13 cellular contexts compared by ENCODE assay signal in the genomic region with DNA sequence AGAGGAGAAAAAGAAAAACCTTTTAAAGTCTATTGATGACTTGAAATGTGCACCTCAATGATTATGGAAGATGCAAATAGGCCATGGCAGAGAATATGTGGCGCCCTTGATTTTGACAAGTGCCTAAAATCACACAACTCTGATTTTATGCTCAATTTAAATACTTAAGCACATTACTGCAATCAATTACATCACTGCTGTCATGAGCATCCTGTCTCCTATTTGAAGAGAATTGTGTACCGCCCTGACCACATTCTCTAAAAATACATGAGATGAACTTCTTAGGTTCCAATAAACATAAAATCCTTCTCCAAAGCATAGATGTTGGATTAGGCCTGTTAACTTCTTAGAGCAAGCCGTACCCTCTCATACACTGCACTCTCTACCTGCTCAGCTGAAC. TPM values are rescaled to one million over a fixed set of nuclear protein-coding genes. Genes with fewer than 3 reads are reported as not detected.
DNase-seq lines count a peak whose midpoint lies in the region; ATAC-seq and TF ChIP-seq lines count a peak whose summit lies in the region.
"Had no signal": no experiment of that assay in that cellular context is flagged by ENCODE, and none has a peak within 500 bp of the region (broad histone marks: within the 10 kb centered on the region; RNA-seq: fewer than 3 reads in every experiment).

No MANE protein-coding gene starts in this region.

- no peak for ATAC-seq in central memory CD8-positive, alpha-beta T cell (replicated peaks; ENCODE audit: extremely low read depth, poor library complexity, severe bottlenecking)
- no peak for ATAC-seq in HG02588 (IDR thresholded peaks at IDR 0.05; ENCODE audit: unreplicated experiment)

- H3K4ac ChIP-seq in neuronal stem cell (ENCODE audit: low read length), result no peak overlapping the region

- no peak overlapping the region for H3K18ac ChIP-seq in neuronal stem cell (ENCODE audit: low read length)

- H3K27me3 ChIP-seq in neuronal stem cell (ENCODE audit: control insufficient read depth in 3 of 3, insufficient read depth in 3 of 3, low read depth in 1 of 3, low read length in 3 of 3) (no peaks in the 10 kb centered on the region), sigmoid colon (no peaks in the 10 kb centered on the region)

- H3K27ac ChIP-seq in KOPT-K1 (ENCODE audit: low read depth, low read length, poor library complexity, severe bottlenecking) (peak overlapping the region; percentile 73), neuronal stem cell (replicated peaks; ENCODE audit: low read length) (no peak overlapping the region), sigmoid colon (peak overlapping the region in 1 of 4 donors; percentile 93)
- H3K27ac ChIP-seq: SK-N-MC had no signal

- no peak overlapping the region for H4K91ac ChIP-seq in neuronal stem cell (ENCODE audit: low read depth, low read length, poor library complexity)

- peaks cover 13% of the 10 kb centered on the region for H3K27me3 Mint-ChIP-seq in central memory CD8-positive, alpha-beta T cell

- H3K36me3 ChIP-seq in KOPT-K1 (ENCODE audit: insufficient read depth, low read length), result peaks cover 5% of the 10 kb centered on the region; the same call in 1 of the 2 replicates
- H3K36me3 ChIP-seq in neuronal stem cell (replicated peaks in 1 of 2; ENCODE audit: control insufficient read depth in 2 of 2, insufficient read depth in 2 of 2, low read length in 2 of 2), result no peaks in the 10 kb centered on the region
- H3K36me3 ChIP-seq in sigmoid colon, result no peaks in the 10 kb centered on the region
- H3K36me3 ChIP-seq: tibial artery had no signal

- H2BK12ac ChIP-seq in neuronal stem cell (ENCODE audit: low read length), result no peak overlapping the region

- no peak overlapping the region for H2AK5ac ChIP-seq in neuronal stem cell (ENCODE audit: low read depth, low read length)

- H3K79me1 ChIP-seq in neuronal stem cell (ENCODE audit: low read depth, low read length), result peaks cover 5% of the 10 kb centered on the region

- H3K4me2 ChIP-seq in neuronal stem cell (ENCODE audit: insufficient read depth, low read length, poor library complexity, severe bottlenecking), result no peak overlapping the region

- peaks cover 38% of the 10 kb centered on the region for H3K4me1 Mint-ChIP-seq in central memory CD8-positive, alpha-beta T cell

- H3K9me3 ChIP-seq in KOPT-K1 (ENCODE audit: insufficient read depth, low read length, poor library complexity, severe bottlenecking) (no peaks in the 10 kb centered on the region), neuronal stem cell (replicated peaks in 1 of 2; ENCODE audit: control insufficient read depth in 2 of 2, insufficient read depth in 1 of 2, low read depth in 1 of 2, low read length in 2 of 2) (no peaks in the 10 kb centered on the region), sigmoid colon (no peaks in the 10 kb centered on the region)
- H3K9me3 ChIP-seq: tibial artery had no signal

- intact Hi-C loops in sigmoid colon (cut with DNase I), result loop anchor here (5.0 to 10.0 kb wide), 2 partner anchors 147 to 1306 kb away; partner anchors contain the start of genes ERO1A and TMX1

- no peak for TF ChIP-seq EP300 in sigmoid colon (IDR thresholded peaks at IDR 0.05)

- DNase-seq in NCI-H1417 (lab: John Stamatoyannopoulos, UW) (peak in 2 of 3 experiments; percentile 13 to 57), NCI-H1417 treated with DMSO at 0.1 percent for 48 hours (lab: John Stamatoyannopoulos, UW) (no peak), neuronal stem cell (ENCODE audit: low spot score) (no peak), sigmoid colon (no peak), dedifferentiated amniotic fluid mesenchymal stem cell (ENCODE audit: extremely low spot score) (no peak)
- DNase-seq in central memory CD8-positive, alpha-beta T cell (ENCODE audit: low spot score in 2 of 2), result no peak
- DNase-seq: EL; NCI-H524; stimulated activated CD4-positive, alpha-beta T cell treated with anti-CD3 and anti-CD28 coated beads, Interleukin-4, amount 100 ng/mL, for 4 hours; tibial artery had no signal

- H3K4me3 ChIP-seq in neuronal stem cell (ENCODE audit: low read length in 2 of 2) (peak overlapping the region in 1 of 2 donors; percentile 64), sigmoid colon (no peak overlapping the region)

- H4K8ac ChIP-seq in neuronal stem cell (ENCODE audit: low read depth, low read length), result no peak overlapping the region

- H3K9ac ChIP-seq in neuronal stem cell (ENCODE audit: low read depth, low read length, poor library complexity), result no peak overlapping the region

- H2BK5ac ChIP-seq in neuronal stem cell (ENCODE audit: low read length), result no peak overlapping the region

- no peak overlapping the region for H3K14ac ChIP-seq in neuronal stem cell (ENCODE audit: low read length)

- no peak overlapping the region for H3K27ac Mint-ChIP-seq in central memory CD8-positive, alpha-beta T cell (ENCODE audit: low read depth)

- H3K36me3 Mint-ChIP-seq in central memory CD8-positive, alpha-beta T cell (ENCODE audit: insufficient read depth), result peaks cover 14% of the 10 kb centered on the region

- peaks cover 5 to 7% of the 10 kb centered on the region in 2 donors for H3K4me1 ChIP-seq in neuronal stem cell (ENCODE audit: control insufficient read depth in 2 of 2, insufficient read depth in 1 of 2, low read depth in 1 of 2, low read length in 2 of 2)
- peaks cover 0 to 27% (median 24%) of the 10 kb centered on the region in 4 donors for H3K4me1 ChIP-seq in sigmoid colon

- TF ChIP-seq POLR2A in sigmoid colon (IDR thresholded peaks at IDR 0.05), result no peak

- H3K23ac ChIP-seq in neuronal stem cell (ENCODE audit: low read depth, low read length, poor library complexity), result no peak overlapping the region

- peak overlapping the region; percentile 94 for H2AFZ ChIP-seq in neuronal stem cell (ENCODE audit: low read length)

- no peaks in the 10 kb centered on the region for H3K9me3 Mint-ChIP-seq in central memory CD8-positive, alpha-beta T cell

- WGBS in neuronal stem cell (ENCODE audit: extremely low coverage in 2 of 2, insufficient read length in 2 of 2, insufficient replicate concordance in 1 of 2), 2 donors, result no CpG with 5 or more reads among the region's 3 CpGs
- 90 to 93% methylated on average over 3 of the region's 3 CpGs for WGBS in sigmoid colon, 2 donors

- peak overlapping the region; percentile 85 for H3K4me3 Mint-ChIP-seq in central memory CD8-positive, alpha-beta T cell

- no peak overlapping the region for H2BK120ac ChIP-seq in neuronal stem cell (ENCODE audit: low read depth, low read length)

- no peak for TF ChIP-seq CTCF in sigmoid colon (IDR thresholded peaks at IDR 0.05)

- H2BK15ac ChIP-seq in neuronal stem cell (ENCODE audit: low read length), result no peak overlapping the region

RNA-seq across cellular contexts. Expression of gene TXNDC16, which starts 1.6 kb away (rescaled TPM):
- polyA plus RNA-seq in neuronal stem cell (2013, experiment 1 of 2), result 16.8 TPM
- polyA plus RNA-seq in neuronal stem cell (2013, experiment 2 of 2), result 17.6 TPM
- total RNA-seq in sigmoid colon, result 10 to 100 TPM; 10.5 to 14.3 (median 13.2) TPM
- polyA plus RNA-seq in sigmoid colon, result 1 to 10 TPM; 1.2 to 2.5 (median 1.2) TPM

RNA-seq across cellular contexts. Expression of gene GPR137C, which starts 2.0 kb away (rescaled TPM):
- 4.9 TPM for polyA plus RNA-seq in neuronal stem cell (2013, experiment 1 of 2)
- 4.9 TPM for polyA plus RNA-seq in neuronal stem cell (2013, experiment 2 of 2)
- total RNA-seq in sigmoid colon, result under 1 TPM; 0.49 to 0.71 (median 0.62) TPM
- polyA plus RNA-seq in sigmoid colon, result under 1 TPM in 1 of 3 donors, not detected in 2; 0.31 TPM

Comparison
In these comparisons a context has a peak if more than half of its experiments do, and no peak if none do; other contexts are left out.
1. DNase-seq: peak in NCI-H1417 (2 of 3); none in NCI-H1417 treated with DMSO at 0.1 percent for 48 hours (single experiment), central memory CD8-positive, alpha-beta T cell (0 of 2), neuronal stem cell (single experiment), sigmoid colon (single experiment) and dedifferentiated amniotic fluid mesenchymal stem cell (single experiment).